In the genomic region with DNA sequence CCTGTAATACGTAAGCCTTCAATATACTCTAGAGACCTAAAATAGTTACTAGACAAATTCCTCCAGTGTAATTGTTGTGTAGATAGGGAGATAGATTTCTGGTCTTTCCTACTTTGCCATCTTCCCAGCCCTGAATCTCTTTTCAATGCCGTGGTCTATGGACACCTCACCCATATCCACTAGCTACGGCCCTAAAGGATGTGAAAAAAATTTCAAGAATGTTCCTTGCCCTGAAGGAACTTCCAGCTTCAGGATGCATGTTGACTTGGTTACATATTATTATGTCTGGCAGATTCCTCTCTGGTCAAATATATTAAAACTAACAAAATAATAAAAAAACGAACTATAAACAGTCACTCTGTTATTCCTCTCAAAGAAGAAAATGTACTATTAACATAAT, we compare ENCODE assay signal across 1 cellular context.
TF ChIP-seq lines count a peak whose summit lies in the region.

No MANE protein-coding gene starts in this region.

TF ChIP-seq in GM23338, 12 proteins besides CTCF, POLR2A, EP300 and RAD21 (continued from another document):
- TF ChIP-seq, protein P1, sequence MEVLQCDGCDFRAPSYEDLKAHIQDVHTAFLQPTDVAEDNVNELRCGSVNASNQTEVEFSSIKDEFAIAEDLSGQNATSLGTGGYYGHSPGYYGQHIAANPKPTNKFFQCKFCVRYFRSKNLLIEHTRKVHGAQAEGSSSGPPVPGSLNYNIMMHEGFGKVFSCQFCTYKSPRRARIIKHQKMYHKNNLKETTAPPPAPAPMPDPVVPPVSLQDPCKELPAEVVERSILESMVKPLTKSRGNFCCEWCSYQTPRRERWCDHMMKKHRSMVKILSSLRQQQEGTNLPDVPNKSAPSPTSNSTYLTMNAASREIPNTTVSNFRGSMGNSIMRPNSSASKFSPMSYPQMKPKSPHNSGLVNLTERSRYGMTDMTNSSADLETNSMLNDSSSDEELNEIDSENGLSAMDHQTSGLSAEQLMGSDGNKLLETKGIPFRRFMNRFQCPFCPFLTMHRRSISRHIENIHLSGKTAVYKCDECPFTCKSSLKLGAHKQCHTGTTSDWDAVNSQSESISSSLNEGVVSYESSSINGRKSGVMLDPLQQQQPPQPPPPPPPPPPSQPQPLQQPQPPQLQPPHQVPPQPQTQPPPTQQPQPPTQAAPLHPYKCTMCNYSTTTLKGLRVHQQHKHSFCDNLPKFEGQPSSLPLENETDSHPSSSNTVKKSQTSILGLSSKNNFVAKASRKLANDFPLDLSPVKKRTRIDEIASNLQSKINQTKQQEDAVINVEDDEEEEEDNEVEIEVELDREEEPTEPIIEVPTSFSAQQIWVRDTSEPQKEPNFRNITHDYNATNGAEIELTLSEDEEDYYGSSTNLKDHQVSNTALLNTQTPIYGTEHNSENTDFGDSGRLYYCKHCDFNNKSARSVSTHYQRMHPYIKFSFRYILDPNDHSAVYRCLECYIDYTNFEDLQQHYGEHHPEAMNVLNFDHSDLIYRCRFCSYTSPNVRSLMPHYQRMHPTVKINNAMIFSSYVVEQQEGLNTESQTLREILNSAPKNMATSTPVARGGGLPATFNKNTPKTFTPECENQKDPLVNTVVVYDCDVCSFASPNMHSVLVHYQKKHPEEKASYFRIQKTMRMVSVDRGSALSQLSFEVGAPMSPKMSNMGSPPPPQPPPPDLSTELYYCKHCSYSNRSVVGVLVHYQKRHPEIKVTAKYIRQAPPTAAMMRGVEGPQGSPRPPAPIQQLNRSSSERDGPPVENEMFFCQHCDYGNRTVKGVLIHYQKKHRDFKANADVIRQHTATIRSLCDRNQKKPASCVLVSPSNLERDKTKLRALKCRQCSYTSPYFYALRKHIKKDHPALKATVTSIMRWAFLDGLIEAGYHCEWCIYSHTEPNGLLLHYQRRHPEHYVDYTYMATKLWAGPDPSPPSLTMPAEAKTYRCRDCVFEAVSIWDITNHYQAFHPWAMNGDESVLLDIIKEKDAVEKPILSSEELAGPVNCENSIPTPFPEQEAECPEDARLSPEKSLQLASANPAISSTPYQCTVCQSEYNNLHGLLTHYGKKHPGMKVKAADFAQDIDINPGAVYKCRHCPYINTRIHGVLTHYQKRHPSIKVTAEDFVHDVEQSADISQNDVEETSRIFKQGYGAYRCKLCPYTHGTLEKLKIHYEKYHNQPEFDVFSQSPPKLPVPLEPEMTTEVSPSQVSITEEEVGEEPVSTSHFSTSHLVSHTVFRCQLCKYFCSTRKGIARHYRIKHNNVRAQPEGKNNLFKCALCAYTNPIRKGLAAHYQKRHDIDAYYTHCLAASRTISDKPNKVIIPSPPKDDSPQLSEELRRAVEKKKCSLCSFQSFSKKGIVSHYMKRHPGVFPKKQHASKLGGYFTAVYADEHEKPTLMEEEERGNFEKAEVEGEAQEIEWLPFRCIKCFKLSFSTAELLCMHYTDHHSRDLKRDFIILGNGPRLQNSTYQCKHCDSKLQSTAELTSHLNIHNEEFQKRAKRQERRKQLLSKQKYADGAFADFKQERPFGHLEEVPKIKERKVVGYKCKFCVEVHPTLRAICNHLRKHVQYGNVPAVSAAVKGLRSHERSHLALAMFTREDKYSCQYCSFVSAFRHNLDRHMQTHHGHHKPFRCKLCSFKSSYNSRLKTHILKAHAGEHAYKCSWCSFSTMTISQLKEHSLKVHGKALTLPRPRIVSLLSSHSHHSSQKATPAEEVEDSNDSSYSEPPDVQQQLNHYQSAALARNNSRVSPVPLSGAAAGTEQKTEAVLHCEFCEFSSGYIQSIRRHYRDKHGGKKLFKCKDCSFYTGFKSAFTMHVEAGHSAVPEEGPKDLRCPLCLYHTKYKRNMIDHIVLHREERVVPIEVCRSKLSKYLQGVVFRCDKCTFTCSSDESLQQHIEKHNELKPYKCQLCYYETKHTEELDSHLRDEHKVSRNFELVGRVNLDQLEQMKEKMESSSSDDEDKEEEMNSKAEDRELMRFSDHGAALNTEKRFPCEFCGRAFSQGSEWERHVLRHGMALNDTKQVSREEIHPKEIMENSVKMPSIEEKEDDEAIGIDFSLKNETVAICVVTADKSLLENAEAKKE (CRISPR knock-in tag; IDR thresholded peaks at IDR 0.05) = no peak
- no peak for TF ChIP-seq EZH2phosphoT487 (IDR thresholded peaks at IDR 0.05; ENCODE audit: unreplicated experiment)
- TF ChIP-seq STAT1 (IDR thresholded peaks at IDR 0.05; ENCODE audit: unreplicated experiment) = no peak
- TF ChIP-seq, protein P2, sequence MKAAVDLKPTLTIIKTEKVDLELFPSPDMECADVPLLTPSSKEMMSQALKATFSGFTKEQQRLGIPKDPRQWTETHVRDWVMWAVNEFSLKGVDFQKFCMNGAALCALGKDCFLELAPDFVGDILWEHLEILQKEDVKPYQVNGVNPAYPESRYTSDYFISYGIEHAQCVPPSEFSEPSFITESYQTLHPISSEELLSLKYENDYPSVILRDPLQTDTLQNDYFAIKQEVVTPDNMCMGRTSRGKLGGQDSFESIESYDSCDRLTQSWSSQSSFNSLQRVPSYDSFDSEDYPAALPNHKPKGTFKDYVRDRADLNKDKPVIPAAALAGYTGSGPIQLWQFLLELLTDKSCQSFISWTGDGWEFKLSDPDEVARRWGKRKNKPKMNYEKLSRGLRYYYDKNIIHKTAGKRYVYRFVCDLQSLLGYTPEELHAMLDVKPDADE (IDR thresholded peaks at IDR 0.05) = no peak
- TF ChIP-seq EZH2 (IDR thresholded peaks at IDR 0.05; ENCODE audit: low read depth, unreplicated experiment) = no peak
- TF ChIP-seq NANOG (IDR thresholded peaks at IDR 0.05; ENCODE audit: borderline replicate concordance) = no peak
